ENCODE assay signal across 2 cellular contexts in genomic region chr1:9529190-9529589, GRCh38.
TF ChIP-seq lines count a peak whose summit lies in the region.

No MANE protein-coding gene starts in this region.

TF ChIP-seq in GM23338, 12 proteins besides CTCF, POLR2A, EP300 and RAD21:
- TF ChIP-seq REST (IDR thresholded peaks at IDR 0.05; ENCODE audit: unreplicated experiment) = no peak

TF ChIP-seq in HepG2, 621 proteins besides CTCF, POLR2A, EP300 and RAD21:
- peak; percentile 20; the same call in 1 of the 2 replicates for TF ChIP-seq TFAP4 (IDR thresholded peaks at IDR 0.05; ENCODE audit: borderline replicate concordance, low read depth)
- TF ChIP-seq RARA (CRISPR knock-in tag; IDR thresholded peaks at IDR 0.05) = no peak
- TF ChIP-seq ZNF687 (CRISPR knock-in tag; IDR thresholded peaks at IDR 0.05) = 0 out of 2 replicates have a peak, but pooled peaks have one; percentile 15
TF ChIP-seq in HepG2: peak in this region for 2.
